In genomic region chr9:64061013-64061627, GRCh38 we compare ENCODE assay signal across 30 cellular contexts.
"Had no signal": no experiment of that assay in that cellular context is flagged by ENCODE, and none has a peak within 500 bp of the region (broad histone marks: within the 10 kb centered on the region; RNA-seq: fewer than 3 reads in every experiment).

No MANE protein-coding gene starts in this region.

- H3K9me3 ChIP-seq: ascending aorta had no signal

- H3K27me3 ChIP-seq: ascending aorta, cardiac muscle cell had no signal

- H3K36me3 ChIP-seq: ascending aorta, cardiac muscle cell, WERI-Rb-1 had no signal

- H3K4me3 ChIP-seq: ascending aorta, cardiac muscle cell, coronary artery had no signal

- ATAC-seq: activated CD4-positive, alpha-beta T cell treated with anti-CD3 and anti-CD28 coated beads for 36 hours; activated CD4-positive, CD25-positive, alpha-beta regulatory T cell treated with anti-CD3 and anti-CD28 coated beads, Interleukin-2, amount 50 U/mL, for 24 hours; activated CD8-positive, alpha-beta memory T cell treated with anti-CD3 and anti-CD28 coated beads, Interleukin-2, amount 10 ng/mL, durations not matched to agents 7 days and 5 days; activated CD8-positive, alpha-beta T cell treated with anti-CD3 and anti-CD28 coated beads, Interleukin-2, amount 10 ng/mL, durations not matched to agents 7 days and 5 days; activated naive CD8-positive, alpha-beta T cell treated with anti-CD3 and anti-CD28 coated beads, Interleukin-2, amount 50 U/mL, for 24 hours; WTC11 had no signal

- H3K27ac ChIP-seq: ascending aorta, cardiac muscle cell, coronary artery, WERI-Rb-1 had no signal

- DNase-seq: activated CD4-positive, alpha-beta memory T cell treated with anti-CD3 and anti-CD28 coated beads, Interleukin-2, amount 10 ng/mL, durations not matched to agents 7 days and 5 days; activated CD4-positive, alpha-beta T cell treated with anti-CD3 and anti-CD28 coated beads for 1 hour; activated CD4-positive, alpha-beta T cell treated with anti-CD3 and anti-CD28 coated beads for 36 hours; activated CD4-positive, alpha-beta T cell treated with anti-CD3 and anti-CD28 coated beads for 48 hours; activated CD4-positive, alpha-beta T cell treated with anti-CD3 and anti-CD28 coated beads, Interleukin-2, amount 10 ng/mL, durations not matched to agents 7 days and 5 days; activated CD4-positive, alpha-beta T cell treated with anti-CD3 and anti-CD28 coated beads, Interleukin-2, amount 50 U/mL, for 48 hours; activated CD4-positive, CD25-positive, alpha-beta regulatory T cell; activated CD8-positive, alpha-beta memory T cell treated with anti-CD3 and anti-CD28 coated beads for 24 hours; activated CD8-positive, alpha-beta memory T cell treated with anti-CD3 and anti-CD28 coated beads, Interleukin-2, amount 10 ng/mL, durations not matched to agents 7 days and 5 days; activated CD8-positive, alpha-beta memory T cell treated with anti-CD3 and anti-CD28 coated beads, Interleukin-2, amount 50 U/mL, for 48 hours; activated CD8-positive, alpha-beta T cell treated with anti-CD3 and anti-CD28 coated beads, Interleukin-2, amount 10 ng/mL, durations not matched to agents 7 days and 5 days; activated effector memory CD4-positive, alpha-beta T cell treated with Interleukin-2 at 50 U/mL for 16 hours; activated gamma-delta T cell; activated naive CD4-positive, alpha-beta T cell treated with anti-CD3 and anti-CD28 coated beads, Interleukin-2, amount 10 ng/mL, durations not matched to agents 7 days and 5 days; activated naive CD4-positive, alpha-beta T cell treated with Interleukin-2 at 50 U/mL for 16 hours; activated naive CD8-positive, alpha-beta T cell treated with anti-CD3 and anti-CD28 coated beads, Interleukin-2, amount 10 ng/mL, durations not matched to agents 7 days and 5 days; activated naive CD8-positive, alpha-beta T cell treated with anti-CD3 and anti-CD28 coated beads, Interleukin-2, amount 50 U/mL, for 24 hours; activated T-cell treated with anti-CD3 and anti-CD28 coated beads, Interleukin-2, amount 50 U/mL, for 24 hours; activated T-cell treated with anti-CD3 and anti-CD28 coated beads, Interleukin-2, amount 50 U/mL, for 48 hours; amygdala; anterior cingulate cortex; central memory CD4-positive, alpha-beta T cell; T-helper 2 cell; T-helper 9 cell; WERI-Rb-1 had no signal

- H3K4me1 ChIP-seq: ascending aorta had no signal
